Comparison of ENCODE assay signal across 12 cellular contexts in genomic region chr2:163800889-163801498, GRCh38.
DNase-seq lines count a peak whose midpoint lies in the region; TF ChIP-seq lines count a peak whose summit lies in the region.
"Had no signal": no experiment of that assay in that cellular context is flagged by ENCODE, and none has a peak within 500 bp of the region (broad histone marks: within the 10 kb centered on the region; RNA-seq: fewer than 3 reads in every experiment).

No MANE protein-coding gene starts in this region.

- H2AFZ ChIP-seq in neuronal stem cell (ENCODE audit: low read length), result peak overlapping the region; percentile 91

- H3K27ac ChIP-seq in endodermal cell (ENCODE audit: low read depth, low read length) (peak overlapping the region; percentile 55), neuronal stem cell (replicated peaks; ENCODE audit: low read length) (no peak overlapping the region), sigmoid colon (peak overlapping the region in 2 of 4 donors; percentile 29 to 51)
- H3K27ac ChIP-seq: adrenal gland had no signal

- H2BK15ac ChIP-seq in neuronal stem cell (ENCODE audit: low read length), result no peak overlapping the region

- H3K36me3 ChIP-seq in endodermal cell (ENCODE audit: control insufficient read depth, insufficient read depth, low read length) (no peaks in the 10 kb centered on the region), neuronal stem cell (replicated peaks in 1 of 2; ENCODE audit: control insufficient read depth in 2 of 2, insufficient read depth in 2 of 2, low read length in 2 of 2) (no peaks in the 10 kb centered on the region), sigmoid colon (no peaks in the 10 kb centered on the region)
- H3K36me3 ChIP-seq: adrenal gland, heart left ventricle had no signal

- no peak overlapping the region for H3K4me3 Mint-ChIP-seq in endodermal cell

- intact Hi-C loops in sigmoid colon (cut with DNase I), result no loop called here

- no peak overlapping the region for H3K4me3 ChIP-seq in endodermal cell (ENCODE audit: low read length)
- H3K4me3 ChIP-seq in neuronal stem cell (ENCODE audit: low read length in 2 of 2), result no peak overlapping the region
- peak overlapping the region in 1 of 4 donors; percentile 12 for H3K4me3 ChIP-seq in sigmoid colon
- H3K4me3 ChIP-seq: adrenal gland, heart left ventricle, skin epidermis had no signal

- H2BK12ac ChIP-seq in neuronal stem cell (ENCODE audit: low read length), result no peak overlapping the region

- no peak overlapping the region for H3K14ac ChIP-seq in neuronal stem cell (ENCODE audit: low read length)

- H3K36me3 Mint-ChIP-seq in endodermal cell (ENCODE audit: low read depth), result no peaks in the 10 kb centered on the region

- H3K9ac ChIP-seq in endodermal cell (ENCODE audit: extremely low read depth, low read length, poor library complexity, severe bottlenecking) (no peak overlapping the region), neuronal stem cell (ENCODE audit: low read depth, low read length, poor library complexity) (peak overlapping the region; percentile 63)

- no peak overlapping the region for H3K27ac Mint-ChIP-seq in endodermal cell

- H3K9me3 ChIP-seq in endodermal cell (ENCODE audit: control insufficient read depth, low read length) (no peaks in the 10 kb centered on the region), neuronal stem cell (replicated peaks in 1 of 2; ENCODE audit: control insufficient read depth in 2 of 2, insufficient read depth in 1 of 2, low read depth in 1 of 2, low read length in 2 of 2) (no peaks in the 10 kb centered on the region), sigmoid colon (no peaks in the 10 kb centered on the region)
- H3K9me3 ChIP-seq: adrenal gland, heart left ventricle had no signal

- H3K4me1 Mint-ChIP-seq in endodermal cell, result peaks cover 5% of the 10 kb centered on the region

- no peak overlapping the region for H4K8ac ChIP-seq in neuronal stem cell (ENCODE audit: low read depth, low read length)

- H2BK120ac ChIP-seq in neuronal stem cell (ENCODE audit: low read depth, low read length), result no peak overlapping the region

- 52 to 78% methylated on average over 4 of the region's 4 CpGs for whole genome bisulfite sequencing in endodermal cell (ENCODE audit: insufficient coverage in 1 of 2, insufficient read length in 1 of 2), 2 experiments
- no CpG with 5 or more reads among the region's 4 CpGs for WGBS in neuronal stem cell (ENCODE audit: extremely low coverage in 2 of 2, insufficient read length in 2 of 2, insufficient replicate concordance in 1 of 2), 2 donors
- WGBS in sigmoid colon, 2 donors, result 32 to 36% methylated on average over 4 of the region's 4 CpGs

- no peaks in the 10 kb centered on the region for H3K9me3 Mint-ChIP-seq in endodermal cell

- no peak for TF ChIP-seq EP300 in sigmoid colon (IDR thresholded peaks at IDR 0.05)

- H2BK5ac ChIP-seq in neuronal stem cell (ENCODE audit: low read length), result no peak overlapping the region

- H3K27me3 Mint-ChIP-seq in endodermal cell (ENCODE audit: insufficient read depth), result no peaks in the 10 kb centered on the region

- DNase-seq in Daoy (ENCODE audit: low read depth) (peak; percentile 10), NCI-H2227 treated with DMSO at 0.1 percent for 48 hours (lab: John Stamatoyannopoulos, UW) (peak; percentile 55), endodermal cell (peak; percentile 56), neuronal stem cell (ENCODE audit: low spot score) (no peak), UCSD-AML1 (lab: John Stamatoyannopoulos, UW; ENCODE audit: unreplicated experiment) (no peak), SKM-1 treated with dmso at 0.1 percent for 144 hours (lab: John Stamatoyannopoulos, UW; ENCODE audit: unreplicated experiment) (no peak), sigmoid colon (no peak), ureter (ENCODE audit: low spot score) (no peak)
- DNase-seq: heart left ventricle, NCI-H748 treated with DMSO at 0.1 percent for 48 hours had no signal

- no peak for TF ChIP-seq POLR2A in sigmoid colon (IDR thresholded peaks at IDR 0.05)

- no peak for TF ChIP-seq CTCF in endodermal cell (conservative IDR thresholded peaks at IDR 0.05)
- no peak for TF ChIP-seq CTCF in sigmoid colon (IDR thresholded peaks at IDR 0.05)

- H3K27me3 ChIP-seq in endodermal cell (ENCODE audit: control insufficient read depth, insufficient read depth, low read length, poor library complexity, severe bottlenecking) (no peaks in the 10 kb centered on the region), neuronal stem cell (ENCODE audit: control insufficient read depth in 3 of 3, insufficient read depth in 3 of 3, low read depth in 1 of 3, low read length in 3 of 3) (no peaks in the 10 kb centered on the region), sigmoid colon (no peaks in the 10 kb centered on the region)
- H3K27me3 ChIP-seq: adrenal gland, heart left ventricle had no signal

- no peak overlapping the region for H3K4me2 ChIP-seq in neuronal stem cell (ENCODE audit: insufficient read depth, low read length, poor library complexity, severe bottlenecking)

- H3K23ac ChIP-seq in neuronal stem cell (ENCODE audit: low read depth, low read length, poor library complexity), result no peak overlapping the region

- no peaks in the 10 kb centered on the region for H3K79me1 ChIP-seq in neuronal stem cell (ENCODE audit: low read depth, low read length)

- H3K18ac ChIP-seq in neuronal stem cell (ENCODE audit: low read length), result no peak overlapping the region

- H2AK5ac ChIP-seq in neuronal stem cell (ENCODE audit: low read depth, low read length), result no peak overlapping the region

- H3K4ac ChIP-seq in neuronal stem cell (ENCODE audit: low read length), result no peak overlapping the region

- H3K4me1 ChIP-seq in endodermal cell (ENCODE audit: control insufficient read depth, insufficient read depth, low read length) (peaks cover 9% of the 10 kb centered on the region), neuronal stem cell (ENCODE audit: control insufficient read depth in 2 of 2, insufficient read depth in 1 of 2, low read depth in 1 of 2, low read length in 2 of 2) (peaks cover 5 to 6% of the 10 kb centered on the region in 2 donors), sigmoid colon (peaks cover 0 to 33% (median 31%) of the 10 kb centered on the region in 4 donors)
- H3K4me1 ChIP-seq: adrenal gland had no signal

- H4K91ac ChIP-seq in neuronal stem cell (ENCODE audit: low read depth, low read length, poor library complexity), result no peak overlapping the region

Comparison
In these comparisons a context has a peak if more than half of its experiments do, and no peak if none do; other contexts are left out.
1. DNase-seq: peak in Daoy (single experiment), NCI-H2227 treated with DMSO at 0.1 percent for 48 hours (single experiment) and endodermal cell (single experiment); none in neuronal stem cell (single experiment), UCSD-AML1 (single experiment), SKM-1 treated with dmso at 0.1 percent for 144 hours (single experiment), sigmoid colon (single experiment) and ureter (single experiment).